In genomic region chr3:99933971-99934750, GRCh38 we compare ENCODE assay signal across 19 cellular contexts.
DNase-seq lines count a peak whose midpoint lies in the region; ATAC-seq, FAIRE-seq and TF ChIP-seq lines count a peak whose summit lies in the region.
"Had no signal": no experiment of that assay in that cellular context is flagged by ENCODE, and none has a peak within 500 bp of the region (broad histone marks: within the 10 kb centered on the region; RNA-seq: fewer than 3 reads in every experiment).

No MANE protein-coding gene starts in this region.

- H3K9ac ChIP-seq in HepG2 (ENCODE audit: insufficient read depth, low read depth, low read length) (no peak overlapping the region), liver (ENCODE audit: low read depth in 1 of 2, low read length in 2 of 2) (no peak overlapping the region), trophoblast cell (ENCODE audit: low read length) (no peak overlapping the region)

- H3K4me3 ChIP-seq in HepG2 (replicated peaks in 1 of 3; ENCODE audit: insufficient read depth in 1 of 3, low read depth in 2 of 3, low read length in 3 of 3) (no peak overlapping the region), right lobe of liver (no peak overlapping the region), liver (ENCODE audit: low read depth in 1 of 3, low read length in 3 of 3) (no peak overlapping the region), trophoblast cell (ENCODE audit: low read depth, low read length) (no peak overlapping the region)

- H2AFZ ChIP-seq in HepG2 (ENCODE audit: low read length) (no peak overlapping the region), trophoblast cell (ENCODE audit: insufficient read depth, low read length, poor library complexity) (no peak overlapping the region)

- no peak overlapping the region for H4K12ac ChIP-seq in trophoblast cell (ENCODE audit: low read depth, low read length)

- H2BK12ac ChIP-seq in trophoblast cell (ENCODE audit: low read length): no peak overlapping the region

- no peak overlapping the region for H3K4me2 ChIP-seq in HepG2 (ENCODE audit: low read depth, low read length)
- H3K4me2 ChIP-seq in trophoblast cell (ENCODE audit: low read length): no peak overlapping the region

- H4K91ac ChIP-seq in trophoblast cell (ENCODE audit: low read depth, low read length): no peak overlapping the region

- no peak overlapping the region for H3K4ac ChIP-seq in trophoblast cell (ENCODE audit: low read depth, low read length)

- H2BK120ac ChIP-seq in trophoblast cell (ENCODE audit: insufficient read depth, low read length, poor library complexity): no peak overlapping the region

- H3K36me3 ChIP-seq in HepG2 (replicated peaks in 1 of 2; ENCODE audit: control insufficient read depth in 1 of 2, insufficient read depth in 2 of 2, low read length in 2 of 2) (no peaks in the 10 kb centered on the region), right lobe of liver (no peaks in the 10 kb centered on the region), liver (ENCODE audit: control insufficient read depth in 4 of 4, insufficient read depth in 3 of 4, low read depth in 1 of 4, low read length in 3 of 4) (no peaks in the 10 kb centered on the region), trophoblast cell (ENCODE audit: control insufficient read depth in 1 of 2, insufficient read depth in 2 of 2, low read length in 2 of 2) (no peaks in the 10 kb centered on the region)

- no peak overlapping the region for H3K18ac ChIP-seq in trophoblast cell (ENCODE audit: low read length)

- TF ChIP-seq CTCF in HepG2 (CRISPR knock-in tag; IDR thresholded peaks at IDR 0.05): no peak
- no peak for TF ChIP-seq CTCF in right lobe of liver (IDR thresholded peaks at IDR 0.05)
- TF ChIP-seq CTCF in liver (IDR thresholded peaks at IDR 0.05; ENCODE audit: low read depth, low read length, missing input control): no peak

- peak; percentile 52 for FAIRE-seq in HepG2 (lab: Jason Lieb, UNC)
- no peak for FAIRE-seq in HTR-8/SVneo (lab: Jason Lieb, UNC)
- FAIRE-seq: A204.1 had no signal

- H2BK5ac ChIP-seq in trophoblast cell (ENCODE audit: low read depth, low read length, poor library complexity): no peak overlapping the region

- peak overlapping the region; percentile 60 for H3K27ac ChIP-seq in HepG2 (ENCODE audit: extremely low read length, insufficient read depth, low read length)
- no peak overlapping the region for H3K27ac ChIP-seq in right lobe of liver
- no peak overlapping the region for H3K27ac ChIP-seq in liver (ENCODE audit: low read depth in 1 of 2, low read length in 2 of 2)
- H3K27ac ChIP-seq in trophoblast cell (ENCODE audit: low read depth, low read length): no peak overlapping the region
- H3K27ac ChIP-seq in caudate nucleus (ENCODE audit: low read depth, low read length): no peak overlapping the region
- H3K27ac ChIP-seq: RWPE1 had no signal

- H3K79me1 ChIP-seq in trophoblast cell (ENCODE audit: low read length): no peaks in the 10 kb centered on the region

- intact Hi-C loops in HepG2 (cut with micrococcal nuclease; ENCODE audit: unreplicated experiment): no loop called here
- intact Hi-C loops in right lobe of liver (cut with DNase I): no loop called here

- no peak for TF ChIP-seq POLR2A in HepG2 (IDR thresholded peaks at IDR 0.05; ENCODE audit: insufficient read depth in 1 of 2, low read depth in 2 of 2, low read length in 2 of 2)
- no peak for TF ChIP-seq POLR2A in right lobe of liver (IDR thresholded peaks at IDR 0.05)

- TF ChIP-seq RAD21 in HepG2 (CRISPR knock-in tag; IDR thresholded peaks at IDR 0.05) (no peak), liver (IDR thresholded peaks at IDR 0.05) (no peak)

- H4K8ac ChIP-seq in trophoblast cell (ENCODE audit: low read depth, low read length): no peak overlapping the region

- BruUV-seq in HepG2 (replicated peaks; lab: Mats Ljungman, UMichigan): no TSS peak

- ATAC-seq in HepG2 (no peak), right lobe of liver (no peak), HG03442 (IDR thresholded peaks at IDR 0.05; ENCODE audit: unreplicated experiment) (no peak)

- H3K4me1 ChIP-seq in HepG2 (ENCODE audit: insufficient read depth, low read length): peaks cover 65% of the 10 kb centered on the region
- H3K4me1 ChIP-seq in right lobe of liver: peaks cover 0 to 12% (median 0%) of the 10 kb centered on the region in 4 donors
- no peaks in the 10 kb centered on the region for H3K4me1 ChIP-seq in liver (ENCODE audit: control insufficient read depth in 4 of 4, insufficient read depth in 4 of 4, low read length in 3 of 4)
- H3K4me1 ChIP-seq in trophoblast cell (ENCODE audit: control insufficient read depth in 1 of 2, insufficient read depth in 2 of 2, low read length in 2 of 2): peaks cover 0 to 4% of the 10 kb centered on the region in 2 experiments

- H3K9me3 ChIP-seq in HepG2 (ENCODE audit: low read length) (no peaks in the 10 kb centered on the region), right lobe of liver (no peaks in the 10 kb centered on the region), liver (ENCODE audit: control insufficient read depth in 4 of 4, low read length in 3 of 4) (no peaks in the 10 kb centered on the region), trophoblast cell (ENCODE audit: insufficient read depth, low read depth, low read length) (no peaks in the 10 kb centered on the region)

- DNase-seq in HepG2 (ENCODE audit: low spot score) (no peak), right lobe of liver (no peak), trophoblast cell (peak; percentile 30 to 80), caudate nucleus (lab: John Stamatoyannopoulos, UW) (no peak), HTR-8/SVneo (ENCODE audit: insufficient read length, low spot score) (no peak)
- DNase-seq: DMS79, H9, HFFc6, KBM-7, NCI-H1092, NCI-H1436, NCI-H2029, NCI-H226, NCI-H510A treated with DMSO at 0.1 percent for 48 hours, NCI-H748 treated with DMSO at 0.1 percent for 48 hours had no signal

- CTCF ChIA-PET in HepG2 (lab: Yijun Ruan, JAX; ENCODE audit: low intra/inter-chr PET ratio, low total read pairs): no interaction called here

- POLR2A ChIA-PET in HepG2 (lab: Yijun Ruan, JAX): interaction anchor here (0.9 to 1.6 kb wide), 2 partner anchors 13 to 58 kb away, joined by 3 to 4 read pairs; no protein-coding TSS in a partner anchor

- no peak overlapping the region for H2AK5ac ChIP-seq in trophoblast cell (ENCODE audit: low read length)

- no peaks in the 10 kb centered on the region for H4K20me1 ChIP-seq in HepG2 (ENCODE audit: insufficient read depth, low read length)

- in situ Hi-C loops in HepG2 (cut with HindIII; ENCODE audit: extremely low pct_ligation_motif_present, low pct_unique_long_range_greater_than_20kb): no loop called here

- WGBS in HepG2 (ENCODE audit: low lambda C conversion rate): 96% methylated on average over 5 of the region's 5 CpGs
- 94% methylated on average over 3 of the region's 5 CpGs for WGBS in right lobe of liver (ENCODE audit: insufficient coverage, low coverage, low lambda C conversion rate, missing lambda C conversion rate)
- 97% methylated on average over 5 of the region's 5 CpGs for WGBS in liver
- WGBS in trophoblast cell (ENCODE audit: extremely low coverage, insufficient coverage, insufficient read length): no CpG with 5 or more reads among the region's 5 CpGs

- no peaks in the 10 kb centered on the region for H3K79me2 ChIP-seq in HepG2 (ENCODE audit: insufficient read depth, low read length)
- H3K79me2 ChIP-seq in trophoblast cell (ENCODE audit: control insufficient read depth, insufficient read depth, low read length, poor library complexity): no peaks in the 10 kb centered on the region

- no peak for TF ChIP-seq EP300 in HepG2 (IDR thresholded peaks at IDR 0.05; ENCODE audit: low read depth in 2 of 2, low read length in 2 of 2)
- no peak for TF ChIP-seq EP300 in HepG2 (CRISPR knock-in tag; IDR thresholded peaks at IDR 0.05; ENCODE audit: borderline replicate concordance)

- H3K27me3 ChIP-seq in HepG2 (ENCODE audit: control insufficient read depth in 1 of 2, insufficient read depth in 2 of 2, low read length in 2 of 2) (no peaks in the 10 kb centered on the region), right lobe of liver (no peaks in the 10 kb centered on the region), liver (ENCODE audit: control insufficient read depth in 4 of 4, insufficient read depth in 4 of 4, low read length in 3 of 4) (no peaks in the 10 kb centered on the region), trophoblast cell (ENCODE audit: insufficient read depth, low read length) (no peaks in the 10 kb centered on the region)

- no peak overlapping the region for H3K14ac ChIP-seq in trophoblast cell (ENCODE audit: low read length)

- no peak overlapping the region for H3K23ac ChIP-seq in trophoblast cell (ENCODE audit: low read length)

TF ChIP-seq in HepG2, 621 proteins besides CTCF, POLR2A, EP300 and RAD21 (continues in another document):
- TF ChIP-seq CC2D1A (CRISPR knock-in tag; IDR thresholded peaks at IDR 0.05): no peak
- no peak for TF ChIP-seq ZNF546 (CRISPR knock-in tag; conservative IDR thresholded peaks at IDR 0.05)
- no peak for TF ChIP-seq SP1 (IDR thresholded peaks at IDR 0.05)
- no peak for TF ChIP-seq SP1 (CRISPR knock-in tag; IDR thresholded peaks at IDR 0.05)

TF ChIP-seq in liver, 16 proteins besides CTCF, POLR2A, EP300 and RAD21:
- TF ChIP-seq YY1 (IDR thresholded peaks at IDR 0.05): peak; percentile 33
- no peak for TF ChIP-seq EGR1 (IDR thresholded peaks at IDR 0.05; ENCODE audit: low read depth in 2 of 2)
TF ChIP-seq in liver: peak in this region for 1.

Comparison
In these comparisons a context has a peak if more than half of its experiments do, and no peak if none do; other contexts are left out.
1. DNase-seq: peak in trophoblast cell (2 of 2); none in HepG2 (single experiment), right lobe of liver (0 of 3), caudate nucleus (0 of 61) and HTR-8/SVneo (single experiment).